ENCODE assay signal across 8 cellular contexts in genomic region chr3:195954752-195955119, GRCh38. TPM values are rescaled to one million over a fixed set of nuclear protein-coding genes. Genes with fewer than 3 reads are reported as not detected.
DNase-seq lines count a peak whose midpoint lies in the region; ATAC-seq and TF ChIP-seq lines count a peak whose summit lies in the region.
"Not testable (repeated sequence)": the region's sequence is repeated elsewhere in the genome, so short reads cannot be mapped to it uniquely, and the experiment has no call there.

No MANE protein-coding gene starts in this region.

- not testable (repeated sequence) for TF ChIP-seq EP300 in gastroesophageal sphincter (IDR thresholded peaks at IDR 0.05)

- no CpG with 5 or more reads among the region's 27 CpGs for WGBS in gastroesophageal sphincter (ENCODE audit: low coverage in 1 of 2), 2 donors

- peak overlapping the region; percentile 78 for H3K27ac Mint-ChIP-seq in T-helper 2 cell treated with Interferon-gamma antibody and Interleukin-4, amounts not matched to agents 5 μg/mL and 100 μg/mL, for 36 hours
- peak overlapping the region; percentile 50 for H3K27ac Mint-ChIP-seq in activated naive CD8-positive, alpha-beta T cell
- not testable (repeated sequence) for H3K27ac Mint-ChIP-seq in neural crest cell (ENCODE audit: unreplicated experiment)
- peak overlapping the region; percentile 75 for H3K27ac Mint-ChIP-seq in stimulated activated memory B cell treated with anti-CD40 and anti-IgM and Interleukin-4, amounts not matched to agents 10 μg/mL and 1 μg/mL and 100 μg/mL, for 72 hours

- TF ChIP-seq POLR2A in gastroesophageal sphincter (IDR thresholded peaks at IDR 0.05) = not testable (repeated sequence)

- ATAC-seq in GM21619 (IDR thresholded peaks at IDR 0.05; ENCODE audit: unreplicated experiment) (peak; percentile 53), HG03280 (IDR thresholded peaks at IDR 0.05; ENCODE audit: unreplicated experiment) (peak; percentile 40), gastroesophageal sphincter (peak; percentile 56)
- ATAC-seq in stimulated activated memory B cell treated with anti-CD40 and anti-IgM and Interleukin-4, amounts not matched to agents 10 μg/mL and 1 μg/mL and 100 μg/mL, for 72 hours = peak; percentile 64

- H3K4me1 ChIP-seq in gastroesophageal sphincter = not testable (repeated sequence)

- DNase-seq in T-helper 2 cell treated with Interferon-gamma antibody and Interleukin-4, amounts not matched to agents 5 μg/mL and 100 μg/mL, for 36 hours (ENCODE audit: low spot score); neural crest cell (ENCODE audit: low read depth, low spot score): not testable (repeated sequence)

- peak overlapping the region; percentile 73 for H3K4me3 Mint-ChIP-seq in T-helper 2 cell treated with Interferon-gamma antibody and Interleukin-4, amounts not matched to agents 5 μg/mL and 100 μg/mL, for 36 hours
- peak overlapping the region; percentile 75 for H3K4me3 Mint-ChIP-seq in activated naive CD8-positive, alpha-beta T cell
- peak overlapping the region; percentile 88 for H3K4me3 Mint-ChIP-seq in neural crest cell
- H3K4me3 Mint-ChIP-seq in stimulated activated memory B cell treated with anti-CD40 and anti-IgM and Interleukin-4, amounts not matched to agents 10 μg/mL and 1 μg/mL and 100 μg/mL, for 72 hours = peak overlapping the region; percentile 79

- H3K27ac ChIP-seq in gastroesophageal sphincter = peak overlapping the region in 3 of 4 donors; percentile 65 to 79 (median 78)

- H3K4me3 ChIP-seq in GM08714 (ENCODE audit: low read length) (peak overlapping the region; percentile 58; the same call in 1 of the 2 replicates), gastroesophageal sphincter (peak overlapping the region; percentile 38 to 54)

- not testable (repeated sequence) for H3K27me3 Mint-ChIP-seq in T-helper 2 cell treated with Interferon-gamma antibody and Interleukin-4, amounts not matched to agents 5 μg/mL and 100 μg/mL, for 36 hours (ENCODE audit: low read depth); activated naive CD8-positive, alpha-beta T cell; neural crest cell (ENCODE audit: low read depth); stimulated activated memory B cell treated with anti-CD40 and anti-IgM and Interleukin-4, amounts not matched to agents 10 μg/mL and 1 μg/mL and 100 μg/mL, for 72 hours

- TF ChIP-seq CTCF in gastroesophageal sphincter (IDR thresholded peaks at IDR 0.05); neural crest cell (conservative IDR thresholded peaks at IDR 0.05): not testable (repeated sequence)

- peaks cover 0 to 18% of the 10 kb centered on the region in 2 donors for H3K36me3 ChIP-seq in gastroesophageal sphincter

- H3K27me3 ChIP-seq in gastroesophageal sphincter = not testable (repeated sequence)

- H3K36me3 Mint-ChIP-seq in T-helper 2 cell treated with Interferon-gamma antibody and Interleukin-4, amounts not matched to agents 5 μg/mL and 100 μg/mL, for 36 hours (ENCODE audit: low read depth) = peaks cover 19% of the 10 kb centered on the region
- H3K36me3 Mint-ChIP-seq in activated naive CD8-positive, alpha-beta T cell; neural crest cell (ENCODE audit: low read depth): not testable (repeated sequence)
- H3K36me3 Mint-ChIP-seq in stimulated activated memory B cell treated with anti-CD40 and anti-IgM and Interleukin-4, amounts not matched to agents 10 μg/mL and 1 μg/mL and 100 μg/mL, for 72 hours = peaks cover 18% of the 10 kb centered on the region

- H3K4me1 Mint-ChIP-seq in T-helper 2 cell treated with Interferon-gamma antibody and Interleukin-4, amounts not matched to agents 5 μg/mL and 100 μg/mL, for 36 hours (ENCODE audit: low read depth) = peaks cover 33% of the 10 kb centered on the region
- H3K4me1 Mint-ChIP-seq in activated naive CD8-positive, alpha-beta T cell (ENCODE audit: low read depth) = peaks cover 26% of the 10 kb centered on the region
- not testable (repeated sequence) for H3K4me1 Mint-ChIP-seq in neural crest cell
- peaks cover 22% of the 10 kb centered on the region for H3K4me1 Mint-ChIP-seq in stimulated activated memory B cell treated with anti-CD40 and anti-IgM and Interleukin-4, amounts not matched to agents 10 μg/mL and 1 μg/mL and 100 μg/mL, for 72 hours

- H3K9me3 Mint-ChIP-seq in T-helper 2 cell treated with Interferon-gamma antibody and Interleukin-4, amounts not matched to agents 5 μg/mL and 100 μg/mL, for 36 hours; activated naive CD8-positive, alpha-beta T cell (ENCODE audit: low read depth); neural crest cell; stimulated activated memory B cell treated with anti-CD40 and anti-IgM and Interleukin-4, amounts not matched to agents 10 μg/mL and 1 μg/mL and 100 μg/mL, for 72 hours: not testable (repeated sequence)

- H3K9me3 ChIP-seq in gastroesophageal sphincter = not testable (repeated sequence)

RNA-seq across cellular contexts. Expression of gene TNK2, which starts 46.4 kb away (rescaled TPM):
- total RNA-seq in gastroesophageal sphincter (10 to 100 TPM; 14.5 to 28.8 (median 23.9) TPM), neural crest cell (46.3 and 54.9 TPM in 2 replicates)
